14 cellular contexts compared by ENCODE assay signal in the genomic region with DNA sequence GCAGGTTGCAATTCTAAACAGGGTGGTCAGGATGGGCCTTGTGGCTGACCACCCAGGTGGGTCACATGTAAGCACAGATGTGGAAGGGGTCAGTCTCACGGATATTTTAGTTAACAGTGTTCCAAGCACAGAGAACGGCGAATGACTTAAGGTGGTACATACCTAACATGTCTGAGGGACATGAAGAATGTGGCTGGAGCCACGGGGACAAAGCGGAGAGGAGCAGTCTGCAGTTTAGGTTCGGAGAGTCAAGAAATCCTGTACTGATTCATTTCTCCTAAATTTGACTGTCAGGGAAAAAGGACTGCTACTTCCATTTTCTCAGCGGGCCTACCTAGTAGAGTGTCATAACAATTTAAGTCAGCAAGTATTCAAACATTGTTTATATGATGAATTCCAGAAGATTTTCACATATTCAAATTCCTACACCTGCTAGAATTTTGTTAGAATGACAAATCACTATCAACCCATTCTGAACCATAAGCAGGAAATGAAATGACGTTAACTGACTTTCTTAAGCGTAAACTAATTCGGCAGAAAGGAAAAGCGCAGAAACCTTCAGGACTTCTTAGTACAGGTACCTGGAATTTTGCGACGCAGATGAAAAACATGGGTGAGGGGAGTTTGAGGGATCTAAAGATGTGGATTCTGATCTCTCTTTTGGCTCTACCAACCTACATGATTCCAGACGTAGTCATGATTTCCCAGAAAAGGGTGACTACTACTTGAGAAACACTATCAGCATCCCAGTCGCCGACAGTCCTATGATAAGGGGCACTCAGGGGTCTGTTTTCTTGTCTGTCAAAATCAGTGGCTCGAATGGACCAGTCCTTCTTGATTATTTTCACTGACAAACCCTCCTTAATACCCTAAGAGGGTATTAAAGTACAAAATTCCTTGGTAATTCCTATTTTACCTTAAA. TPM values are rescaled to one million over a fixed set of nuclear protein-coding genes. Genes with fewer than 3 reads are reported as not detected.
A peak's percentile ranks its signal among the peaks of the same experiment; 100 is the strongest.
DNase-seq lines count a peak whose midpoint lies in the region; ATAC-seq, FAIRE-seq and TF ChIP-seq lines count a peak whose summit lies in the region.
"Had no signal": no experiment of that assay in that cellular context is flagged by ENCODE, and none has a peak within 500 bp of the region (broad histone marks: within the 10 kb centered on the region; RNA-seq: fewer than 3 reads in every experiment).

No MANE protein-coding gene starts in this region.

- peaks cover 65 to 90% (median 74%) of the 10 kb centered on the region in 4 donors for H3K4me1 Mint-ChIP-seq in CD4-positive, alpha-beta memory T cell
- H3K4me1 Mint-ChIP-seq in natural killer cell treated with Interleukin-12 subunit alpha and Interleukin-12 subunit beta and Interleukin-15 and Interleukin-18, amount 100 ng/mL, for 72 hours (ENCODE audit: low read depth in 2 of 2), result peaks cover 80 to 89% of the 10 kb centered on the region in 2 donors

- POLR2A ChIA-PET in CD4-positive, alpha-beta memory T cell (lab: Charles Lee; ENCODE audit: partially characterized antibody), result interaction anchor here (1.4 to 1.5 kb wide), 2 partner anchors 41 to 67 kb away, joined by 4 to 10 read pairs; a partner anchor contains a TSS

- H3K36me3 Mint-ChIP-seq in CD4-positive, alpha-beta memory T cell, result peaks cover 0 to 14% of the 10 kb centered on the region in 2 donors
- peaks cover 37% of the 10 kb centered on the region for H3K36me3 Mint-ChIP-seq in natural killer cell treated with Interleukin-12 subunit alpha and Interleukin-12 subunit beta and Interleukin-15 and Interleukin-18, amount 100 ng/mL, for 72 hours

- peak overlapping the region in 5 of 8 donors; percentile 5 to 53 (median 30) for H3K4me3 Mint-ChIP-seq in CD4-positive, alpha-beta memory T cell
- peak overlapping the region; percentile 87 for H3K4me3 Mint-ChIP-seq in natural killer cell treated with Interleukin-12 subunit alpha and Interleukin-12 subunit beta and Interleukin-15 and Interleukin-18, amount 100 ng/mL, for 72 hours

- H3K27me3 Mint-ChIP-seq in CD4-positive, alpha-beta memory T cell, result no peaks in the 10 kb centered on the region
- no peaks in the 10 kb centered on the region for H3K27me3 Mint-ChIP-seq in natural killer cell treated with Interleukin-12 subunit alpha and Interleukin-12 subunit beta and Interleukin-15 and Interleukin-18, amount 100 ng/mL, for 72 hours

- no peaks in the 10 kb centered on the region for H3K9me3 Mint-ChIP-seq in CD4-positive, alpha-beta memory T cell
- no peaks in the 10 kb centered on the region for H3K9me3 Mint-ChIP-seq in natural killer cell treated with Interleukin-12 subunit alpha and Interleukin-12 subunit beta and Interleukin-15 and Interleukin-18, amount 100 ng/mL, for 72 hours

- H3K27me3 ChIP-seq in CD4-positive, alpha-beta memory T cell (ENCODE audit: insufficient read depth, low read length), result no peaks in the 10 kb centered on the region
- H3K27me3 ChIP-seq: brain microvascular endothelial cell, suprapubic skin had no signal

- CTCF ChIA-PET in CD4-positive, alpha-beta memory T cell (lab: Charles Lee; ENCODE audit: partially characterized antibody), result no interaction called here

- no peak overlapping the region for H3K27ac ChIP-seq in CD4-positive, alpha-beta memory T cell (ENCODE audit: low read depth, low read length)
- H3K27ac ChIP-seq: brain microvascular endothelial cell, suprapubic skin had no signal

- ATAC-seq in natural killer cell treated with Interleukin-12 subunit alpha and Interleukin-12 subunit beta and Interleukin-15 and Interleukin-18, amount 100 ng/mL, for 72 hours, result no peak
- ATAC-seq in GM19467 (IDR thresholded peaks at IDR 0.05; ENCODE audit: unreplicated experiment), result no peak
- ATAC-seq in left cardiac atrium, result no peak
- ATAC-seq: left lobe of liver had no signal

- DNase-seq in CD4-positive, alpha-beta memory T cell, result no peak
- DNase-seq in GM12891 (ENCODE audit: insufficient read length, low spot score), result no peak
- DNase-seq in astrocyte of the hippocampus (ENCODE audit: low read depth, low spot score), result peak; percentile 40
- DNase-seq in natural killer cell treated with Interleukin-12 subunit alpha and Interleukin-12 subunit beta and Interleukin-15 and Interleukin-18, amount 100 ng/mL, for 72 hours (ENCODE audit: low spot score), result no peak
- no peak for DNase-seq in medulla oblongata (ENCODE audit: extremely low spot score)
- DNase-seq in left cardiac atrium, result no peak
- DNase-seq: activated CD4-positive, alpha-beta T cell treated with anti-CD3 and anti-CD28 coated beads for 1 hour; brain microvascular endothelial cell; DMS79 treated with DMSO at 0.1 percent for 48 hours; hypothalamus; NCI-H1417 had no signal

- H3K36me3 ChIP-seq in CD4-positive, alpha-beta memory T cell (ENCODE audit: insufficient read depth, low read length), result no peaks in the 10 kb centered on the region
- H3K36me3 ChIP-seq: brain microvascular endothelial cell, suprapubic skin had no signal

- peak overlapping the region; percentile 14 to 88 (median 67) for H3K27ac Mint-ChIP-seq in CD4-positive, alpha-beta memory T cell
- peak overlapping the region; percentile 92 to 99 for H3K27ac Mint-ChIP-seq in natural killer cell treated with Interleukin-12 subunit alpha and Interleukin-12 subunit beta and Interleukin-15 and Interleukin-18, amount 100 ng/mL, for 72 hours

- FAIRE-seq in GM12891 (lab: Jason Lieb, UNC), result peak; percentile 20

- TF ChIP-seq POLR2A in GM12891 (IDR thresholded peaks at IDR 0.05; ENCODE audit: low read depth, low read length), result no peak

- peaks cover 69% of the 10 kb centered on the region for H3K4me1 ChIP-seq in CD4-positive, alpha-beta memory T cell (ENCODE audit: insufficient read depth, low read length)

- intact Hi-C loops in CD4-positive, alpha-beta memory T cell (cut with micrococcal nuclease), result no loop called here
- intact Hi-C loops in left cardiac atrium (cut with DNase I), result no loop called here

- H3K4me3 ChIP-seq in CD4-positive, alpha-beta memory T cell (ENCODE audit: low read length in 2 of 2), result no peak overlapping the region
- H3K4me3 ChIP-seq: suprapubic skin had no signal

- no peaks in the 10 kb centered on the region for H3K9me3 ChIP-seq in CD4-positive, alpha-beta memory T cell (ENCODE audit: control insufficient read depth in 1 of 2, low read length in 2 of 2)
- H3K9me3 ChIP-seq: suprapubic skin had no signal

TF ChIP-seq in GM12891, 5 proteins besides CTCF, POLR2A, EP300 and RAD21:
- no peak for TF ChIP-seq POLR2AphosphoS5 (IDR thresholded peaks at IDR 0.05; ENCODE audit: low read depth, low read length)
- no peak for TF ChIP-seq TAF1 (IDR thresholded peaks at IDR 0.05; ENCODE audit: low read depth, low read length)
- no peak for TF ChIP-seq PAX5 (IDR thresholded peaks at IDR 0.05; ENCODE audit: insufficient read depth, low read length, severe bottlenecking)
- TF ChIP-seq SPI1 (IDR thresholded peaks at IDR 0.05; ENCODE audit: low read depth, low read length), result no peak
- no peak for TF ChIP-seq POU2F2 (IDR thresholded peaks at IDR 0.05; ENCODE audit: low read depth, low read length)

RNA-seq across cellular contexts. Expression of a gene that starts 41.3 kb away (rescaled TPM):
- 10 to 100 TPM; 65.5 to 69.2 TPM for total RNA-seq in CD4-positive, alpha-beta memory T cell
- 10 to 100 TPM; 80.0 to 98.2 TPM for polyA plus RNA-seq in CD4-positive, alpha-beta memory T cell
- polyA plus RNA-seq in GM12891 (2012; ENCODE audit: low read depth, missing spikeins), result 28.7 TPM
- 100 to 1,000 TPM; 151 to 156 TPM for total RNA-seq in natural killer cell treated with Interleukin-12 subunit alpha and Interleukin-12 subunit beta and Interleukin-15 and Interleukin-18, amount 100 ng/mL, for 72 hours
- 10 to 100 TPM; 15.0 to 18.1 TPM for total RNA-seq in left cardiac atrium
